ENCODE assay signal across 37 cellular contexts in the genomic region with DNA sequence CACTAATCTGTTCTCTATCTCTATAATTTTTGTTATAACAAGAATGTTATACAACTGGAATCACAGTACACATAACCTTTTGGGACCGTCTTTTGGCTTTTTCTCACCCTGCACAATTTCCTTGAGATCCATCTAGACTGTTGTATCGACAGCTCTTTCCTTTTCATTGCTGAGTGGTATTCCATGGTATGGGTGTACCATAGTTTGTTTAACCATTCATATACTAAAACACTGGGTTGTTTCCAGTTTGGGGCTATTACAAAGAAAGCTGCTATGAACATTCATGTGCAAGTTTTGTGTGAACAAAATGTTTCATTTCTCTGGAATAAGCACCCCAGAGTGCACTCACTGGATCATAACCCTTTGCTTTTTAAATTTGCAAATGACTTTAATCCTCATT. TPM values are rescaled to one million over a fixed set of nuclear protein-coding genes. Genes with fewer than 3 reads are reported as not detected.
"Had no signal": no experiment of that assay in that cellular context is flagged by ENCODE, and none has a peak within 500 bp of the region (broad histone marks: within the 10 kb centered on the region; RNA-seq: fewer than 3 reads in every experiment).

No MANE protein-coding gene starts in this region.

- H3K4me1 ChIP-seq: adrenal gland, body of pancreas, breast epithelium had no signal

- H3K27me3 ChIP-seq: adrenal gland, body of pancreas, brain microvascular endothelial cell, breast epithelium had no signal

- FAIRE-seq: astrocyte, TTC549 had no signal

- H3K27ac ChIP-seq: adrenal gland, body of pancreas, brain microvascular endothelial cell, breast epithelium, cardiac muscle cell, VCaP had no signal

- DNase-seq: activated B cell treated with CpG ODN at 0.5 μM for 24 hours; activated CD4-positive, alpha-beta memory T cell treated with anti-CD3 and anti-CD28 coated beads for 36 hours; activated CD4-positive, alpha-beta T cell treated with anti-CD3 and anti-CD28 coated beads for 4 hours; activated CD4-positive, alpha-beta T cell treated with anti-CD3 and anti-CD28 coated beads, Interleukin-2, amount 10 ng/mL, durations not matched to agents 24 days and 14 days; activated CD4-positive, alpha-beta T cell treated with anti-CD3 and anti-CD28 coated beads, Interleukin-2, amount 50 U/mL, for 1 hour; activated CD4-positive, alpha-beta T cell treated with anti-CD3 and anti-CD28 coated beads, Interleukin-2, amount 50 U/mL, for 4 hours; activated CD4-positive, CD25-positive, alpha-beta regulatory T cell treated with anti-CD3 and anti-CD28 coated beads, Interleukin-2, amount 50 U/mL, for 72 hours; activated CD8-positive, alpha-beta memory T cell treated with anti-CD3 and anti-CD28 coated beads, Interleukin-2, amount 50 U/mL, for 4 hours; activated CD8-positive, alpha-beta T cell treated with anti-CD3 and anti-CD28 coated beads for 36 hours; activated effector memory CD4-positive, alpha-beta T cell treated with anti-CD3 and anti-CD28 coated beads, Interleukin-2, amount 50 U/mL, for 16 hours; activated gamma-delta T cell treated with Interleukin-2 at 50 U/mL for 16 hours; activated naive CD4-positive, alpha-beta T cell; activated naive CD4-positive, alpha-beta T cell treated with anti-CD3 and anti-CD28 coated beads for 36 hours; activated naive CD4-positive, alpha-beta T cell treated with anti-CD3 and anti-CD28 coated beads, Interleukin-2, amount 50 U/mL, for 16 hours; activated naive CD8-positive, alpha-beta T cell treated with anti-CD3 and anti-CD28 coated beads for 36 hours; activated T-cell treated with anti-CD3 and anti-CD28 coated beads for 4 hours; activated T-cell treated with anti-CD3 and anti-CD28 coated beads, Interleukin-2, amount 50 U/mL, for 1 hour; activated T-cell treated with anti-CD3 and anti-CD28 coated beads, Interleukin-2, amount 50 U/mL, for 4 hours; activated T-cell treated with anti-CD3 and anti-CD28 coated beads, Interleukin-2, amount 50 U/mL, for 72 hours; adrenal gland; amniotic stem cell; aorta; body of pancreas; brain microvascular endothelial cell; caudate nucleus; cerebellar nuclear complex; T-helper 2 cell; T-helper 9 cell had no signal

- H3K4me3 ChIP-seq: adrenal gland, body of pancreas, breast epithelium, cardiac muscle cell had no signal

- H3K36me3 ChIP-seq: adrenal gland, brain microvascular endothelial cell, breast epithelium, cardiac muscle cell had no signal

- H3K9me3 ChIP-seq: adrenal gland, body of pancreas, breast epithelium had no signal

- ATAC-seq: activated CD8-positive, alpha-beta T cell treated with anti-CD3 and anti-CD28 coated beads for 36 hours; activated naive CD4-positive, alpha-beta T cell treated with anti-CD3 and anti-CD28 coated beads, Interleukin-2, amount 50 U/mL, for 72 hours; activated T-cell treated with anti-CD3 and anti-CD28 coated beads, Interleukin-2, amount 50 U/mL, for 4 hours; activated T-cell treated with anti-CD3 and anti-CD28 coated beads, Interleukin-2, amount 50 U/mL, for 72 hours; activated T-helper 17 cell treated with anti-CD3 and anti-CD28 coated beads, Interleukin-2, amount 50 U/mL, for 72 hours; body of pancreas had no signal

RNA-seq across cellular contexts. Expression of a gene that starts 15.4 kb away (rescaled TPM):
- total RNA-seq: activated B cell treated with CpG ODN at 0.5 μM for 24 hours; activated CD4-positive, alpha-beta memory T cell treated with anti-CD3 and anti-CD28 coated beads for 36 hours; activated CD4-positive, alpha-beta T cell treated with anti-CD3 and anti-CD28 coated beads, Interleukin-2, amount 10 ng/mL, durations not matched to agents 24 days and 14 days; activated CD8-positive, alpha-beta memory T cell treated with anti-CD3 and anti-CD28 coated beads for 36 hours; activated CD8-positive, alpha-beta T cell treated with anti-CD3 and anti-CD28 coated beads for 36 hours; activated naive CD4-positive, alpha-beta T cell treated with anti-CD3 and anti-CD28 coated beads for 36 hours; activated naive CD4-positive, alpha-beta T cell treated with anti-CD3 and anti-CD28 coated beads, Interleukin-2, amount 50 U/mL, for 72 hours; activated naive CD8-positive, alpha-beta T cell treated with anti-CD3 and anti-CD28 coated beads for 36 hours; activated T-cell treated with anti-CD3 and anti-CD28 coated beads, Interleukin-2, amount 50 U/mL, for 4 hours; activated T-cell treated with anti-CD3 and anti-CD28 coated beads, Interleukin-2, amount 50 U/mL, for 72 hours; activated T-helper 1 cell treated with anti-CD3 and anti-CD28 coated beads, Interleukin-12 subunit alpha, Interleukin-12 subunit beta, Interleukin-2, Interleukin-4 antibody, amounts not matched to agents 30 ng/mL and 10 ng/mL and 1 ng/mL, durations not matched to agents 14 hours and 24 hours and 36 hours; activated T-helper 17 cell treated with anti-CD3 and anti-CD28 coated beads, Interleukin-2, amount 50 U/mL, for 72 hours; astrocyte; body of pancreas; breast epithelium; cardiac muscle cell had no signal
- polyA plus RNA-seq: cardiac muscle cell had no signal

RNA-seq across cellular contexts. Expression of a gene that starts 25.8 kb away (rescaled TPM):
- total RNA-seq: activated B cell treated with CpG ODN at 0.5 μM for 24 hours; activated CD4-positive, alpha-beta memory T cell treated with anti-CD3 and anti-CD28 coated beads for 36 hours; activated CD4-positive, alpha-beta T cell treated with anti-CD3 and anti-CD28 coated beads, Interleukin-2, amount 10 ng/mL, durations not matched to agents 24 days and 14 days; activated CD8-positive, alpha-beta memory T cell treated with anti-CD3 and anti-CD28 coated beads for 36 hours; activated CD8-positive, alpha-beta T cell treated with anti-CD3 and anti-CD28 coated beads for 36 hours; activated naive CD4-positive, alpha-beta T cell treated with anti-CD3 and anti-CD28 coated beads for 36 hours; activated naive CD4-positive, alpha-beta T cell treated with anti-CD3 and anti-CD28 coated beads, Interleukin-2, amount 50 U/mL, for 72 hours; activated naive CD8-positive, alpha-beta T cell treated with anti-CD3 and anti-CD28 coated beads for 36 hours; activated T-cell treated with anti-CD3 and anti-CD28 coated beads, Interleukin-2, amount 50 U/mL, for 72 hours; activated T-helper 1 cell treated with anti-CD3 and anti-CD28 coated beads, Interleukin-12 subunit alpha, Interleukin-12 subunit beta, Interleukin-2, Interleukin-4 antibody, amounts not matched to agents 30 ng/mL and 10 ng/mL and 1 ng/mL, durations not matched to agents 14 hours and 24 hours and 36 hours; activated T-helper 17 cell treated with anti-CD3 and anti-CD28 coated beads, Interleukin-2, amount 50 U/mL, for 72 hours had no signal
